27 cellular contexts compared by ENCODE assay signal in genomic region chr3:185225080-185225479, GRCh38.
"Had no signal": no experiment of that assay in that cellular context is flagged by ENCODE, and none has a peak within 500 bp of the region (broad histone marks: within the 10 kb centered on the region; RNA-seq: fewer than 3 reads in every experiment).

No MANE protein-coding gene starts in this region.

- DNase-seq: activated B cell treated with CpG ODN at 0.5 μM for 24 hours; activated CD4-positive, alpha-beta T cell treated with anti-CD3 and anti-CD28 coated beads for 1 hour; activated CD4-positive, alpha-beta T cell treated with anti-CD3 and anti-CD28 coated beads, Interleukin-2, amount 10 ng/mL, durations not matched to agents 24 days and 14 days; activated CD4-positive, alpha-beta T cell treated with anti-CD3 and anti-CD28 coated beads, Interleukin-2, amount 50 U/mL, for 48 hours; activated CD8-positive, alpha-beta memory T cell treated with anti-CD3 and anti-CD28 coated beads, Interleukin-2, amount 10 ng/mL, durations not matched to agents 7 days and 5 days; activated effector memory CD4-positive, alpha-beta T cell treated with Interleukin-2 at 50 U/mL for 16 hours; activated naive CD4-positive, alpha-beta T cell; activated T-cell treated with anti-CD3 and anti-CD28 coated beads, Interleukin-2, amount 50 U/mL, for 24 hours; NCI-H1092; NCI-H1417; NCI-H2029; NCI-H2107; NCI-H2171 treated with DMSO at 0.1 percent for 48 hours; NCI-H526; NCI-H82; RPMI8226; T-cell; T-helper 2 cell; T1000 had no signal

- H3K27ac Mint-ChIP-seq: activated B cell treated with CpG ODN at 0.5 μM for 24 hours; activated CD4-positive, alpha-beta T cell treated with anti-CD3 and anti-CD28 coated beads, Interleukin-2, amount 10 ng/mL, durations not matched to agents 24 days and 14 days; activated CD8-positive, alpha-beta memory T cell treated with anti-CD3 and anti-CD28 coated beads, Interleukin-2, amount 10 ng/mL, durations not matched to agents 7 days and 5 days; activated naive CD4-positive, alpha-beta T cell treated with anti-CD3 and anti-CD28 coated beads, Interleukin-2, amount 50 U/mL, for 24 hours; activated T-cell treated with anti-CD3 and anti-CD28 coated beads, Interleukin-2, amount 50 U/mL, for 24 hours; activated T-helper 1 cell treated with anti-CD3 and anti-CD28 coated beads, Interleukin-12 subunit alpha, Interleukin-12 subunit beta, Interleukin-2, Interleukin-4 antibody, amounts not matched to agents 30 ng/mL and 10 ng/mL and 1 ng/mL, durations not matched to agents 14 hours and 24 hours and 36 hours; brain; T-cell had no signal

- H3K9ac ChIP-seq: KMS-11 had no signal

- H3K9me3 ChIP-seq: ascending aorta had no signal

- H3K36me3 ChIP-seq: ascending aorta, cardiac muscle cell had no signal

- H3K9me3 Mint-ChIP-seq: activated B cell treated with CpG ODN at 0.5 μM for 24 hours; activated CD4-positive, alpha-beta T cell treated with anti-CD3 and anti-CD28 coated beads, Interleukin-2, amount 10 ng/mL, durations not matched to agents 24 days and 14 days; activated naive CD4-positive, alpha-beta T cell treated with anti-CD3 and anti-CD28 coated beads, Interleukin-2, amount 50 U/mL, for 24 hours; activated T-cell treated with anti-CD3 and anti-CD28 coated beads, Interleukin-2, amount 50 U/mL, for 24 hours; activated T-helper 1 cell treated with anti-CD3 and anti-CD28 coated beads, Interleukin-12 subunit alpha, Interleukin-12 subunit beta, Interleukin-2, Interleukin-4 antibody, amounts not matched to agents 30 ng/mL and 10 ng/mL and 1 ng/mL, durations not matched to agents 14 hours and 24 hours and 36 hours; brain; T-cell had no signal

- H3K27me3 Mint-ChIP-seq: activated CD4-positive, alpha-beta T cell treated with anti-CD3 and anti-CD28 coated beads, Interleukin-2, amount 10 ng/mL, durations not matched to agents 24 days and 14 days; activated CD8-positive, alpha-beta memory T cell treated with anti-CD3 and anti-CD28 coated beads, Interleukin-2, amount 10 ng/mL, durations not matched to agents 7 days and 5 days; activated naive CD4-positive, alpha-beta T cell treated with anti-CD3 and anti-CD28 coated beads, Interleukin-2, amount 50 U/mL, for 24 hours; activated T-cell treated with anti-CD3 and anti-CD28 coated beads, Interleukin-2, amount 50 U/mL, for 24 hours had no signal

- ATAC-seq: activated CD8-positive, alpha-beta memory T cell treated with anti-CD3 and anti-CD28 coated beads, Interleukin-2, amount 10 ng/mL, durations not matched to agents 7 days and 5 days; Right ventricle myocardium inferior; T-cell had no signal

- H3K4me1 Mint-ChIP-seq: activated B cell treated with CpG ODN at 0.5 μM for 24 hours; activated CD4-positive, alpha-beta T cell treated with anti-CD3 and anti-CD28 coated beads, Interleukin-2, amount 10 ng/mL, durations not matched to agents 24 days and 14 days; activated CD8-positive, alpha-beta memory T cell treated with anti-CD3 and anti-CD28 coated beads, Interleukin-2, amount 10 ng/mL, durations not matched to agents 7 days and 5 days; activated naive CD4-positive, alpha-beta T cell treated with anti-CD3 and anti-CD28 coated beads, Interleukin-2, amount 50 U/mL, for 24 hours; brain; T-cell had no signal

- H3K27ac ChIP-seq: ascending aorta, cardiac muscle cell, KMS-11, SK-N-MC had no signal

- H3K4me3 Mint-ChIP-seq: activated B cell treated with CpG ODN at 0.5 μM for 24 hours; activated CD4-positive, alpha-beta T cell treated with anti-CD3 and anti-CD28 coated beads, Interleukin-2, amount 10 ng/mL, durations not matched to agents 24 days and 14 days; activated CD8-positive, alpha-beta memory T cell treated with anti-CD3 and anti-CD28 coated beads, Interleukin-2, amount 10 ng/mL, durations not matched to agents 7 days and 5 days; activated naive CD4-positive, alpha-beta T cell treated with anti-CD3 and anti-CD28 coated beads, Interleukin-2, amount 50 U/mL, for 24 hours; activated T-cell treated with anti-CD3 and anti-CD28 coated beads, Interleukin-2, amount 50 U/mL, for 24 hours; activated T-helper 1 cell treated with anti-CD3 and anti-CD28 coated beads, Interleukin-12 subunit alpha, Interleukin-12 subunit beta, Interleukin-2, Interleukin-4 antibody, amounts not matched to agents 30 ng/mL and 10 ng/mL and 1 ng/mL, durations not matched to agents 14 hours and 24 hours and 36 hours; brain; T-cell had no signal

- H3K4me2 ChIP-seq: KMS-11 had no signal

- H3K4me1 ChIP-seq: ascending aorta had no signal

- H3K4me3 ChIP-seq: ascending aorta, cardiac muscle cell, SK-N-MC had no signal

- H3K27me3 ChIP-seq: ascending aorta, cardiac muscle cell had no signal
